1 cellular context compared by ENCODE assay signal in genomic region chr10:118002581-118002980, GRCh38.
TF ChIP-seq lines count a peak whose summit lies in the region.

No MANE protein-coding gene starts in this region.

TF ChIP-seq in K562, 482 proteins besides CTCF, POLR2A, EP300 and RAD21 (continues in another document):
- TF ChIP-seq, protein P1, sequence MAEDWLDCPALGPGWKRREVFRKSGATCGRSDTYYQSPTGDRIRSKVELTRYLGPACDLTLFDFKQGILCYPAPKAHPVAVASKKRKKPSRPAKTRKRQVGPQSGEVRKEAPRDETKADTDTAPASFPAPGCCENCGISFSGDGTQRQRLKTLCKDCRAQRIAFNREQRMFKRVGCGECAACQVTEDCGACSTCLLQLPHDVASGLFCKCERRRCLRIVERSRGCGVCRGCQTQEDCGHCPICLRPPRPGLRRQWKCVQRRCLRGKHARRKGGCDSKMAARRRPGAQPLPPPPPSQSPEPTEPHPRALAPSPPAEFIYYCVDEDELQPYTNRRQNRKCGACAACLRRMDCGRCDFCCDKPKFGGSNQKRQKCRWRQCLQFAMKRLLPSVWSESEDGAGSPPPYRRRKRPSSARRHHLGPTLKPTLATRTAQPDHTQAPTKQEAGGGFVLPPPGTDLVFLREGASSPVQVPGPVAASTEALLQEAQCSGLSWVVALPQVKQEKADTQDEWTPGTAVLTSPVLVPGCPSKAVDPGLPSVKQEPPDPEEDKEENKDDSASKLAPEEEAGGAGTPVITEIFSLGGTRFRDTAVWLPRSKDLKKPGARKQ (CRISPR knock-in tag; IDR thresholded peaks at IDR 0.05), result no peak
- TF ChIP-seq ZNF133 (CRISPR knock-in tag; IDR thresholded peaks at IDR 0.05), result no peak
- TF ChIP-seq ZNF3 (CRISPR knock-in tag; IDR thresholded peaks at IDR 0.05), result no peak
- no peak for TF ChIP-seq ZNF79 (CRISPR knock-in tag; IDR thresholded peaks at IDR 0.05; ENCODE audit: low read depth)
- TF ChIP-seq ZFX (CRISPR knock-in tag; IDR thresholded peaks at IDR 0.05), result no peak
- TF ChIP-seq IRF2 (CRISPR knock-in tag; IDR thresholded peaks at IDR 0.05), result no peak
- no peak for TF ChIP-seq TAF7 (tag; IDR thresholded peaks at IDR 0.05)
- TF ChIP-seq, protein P2, sequence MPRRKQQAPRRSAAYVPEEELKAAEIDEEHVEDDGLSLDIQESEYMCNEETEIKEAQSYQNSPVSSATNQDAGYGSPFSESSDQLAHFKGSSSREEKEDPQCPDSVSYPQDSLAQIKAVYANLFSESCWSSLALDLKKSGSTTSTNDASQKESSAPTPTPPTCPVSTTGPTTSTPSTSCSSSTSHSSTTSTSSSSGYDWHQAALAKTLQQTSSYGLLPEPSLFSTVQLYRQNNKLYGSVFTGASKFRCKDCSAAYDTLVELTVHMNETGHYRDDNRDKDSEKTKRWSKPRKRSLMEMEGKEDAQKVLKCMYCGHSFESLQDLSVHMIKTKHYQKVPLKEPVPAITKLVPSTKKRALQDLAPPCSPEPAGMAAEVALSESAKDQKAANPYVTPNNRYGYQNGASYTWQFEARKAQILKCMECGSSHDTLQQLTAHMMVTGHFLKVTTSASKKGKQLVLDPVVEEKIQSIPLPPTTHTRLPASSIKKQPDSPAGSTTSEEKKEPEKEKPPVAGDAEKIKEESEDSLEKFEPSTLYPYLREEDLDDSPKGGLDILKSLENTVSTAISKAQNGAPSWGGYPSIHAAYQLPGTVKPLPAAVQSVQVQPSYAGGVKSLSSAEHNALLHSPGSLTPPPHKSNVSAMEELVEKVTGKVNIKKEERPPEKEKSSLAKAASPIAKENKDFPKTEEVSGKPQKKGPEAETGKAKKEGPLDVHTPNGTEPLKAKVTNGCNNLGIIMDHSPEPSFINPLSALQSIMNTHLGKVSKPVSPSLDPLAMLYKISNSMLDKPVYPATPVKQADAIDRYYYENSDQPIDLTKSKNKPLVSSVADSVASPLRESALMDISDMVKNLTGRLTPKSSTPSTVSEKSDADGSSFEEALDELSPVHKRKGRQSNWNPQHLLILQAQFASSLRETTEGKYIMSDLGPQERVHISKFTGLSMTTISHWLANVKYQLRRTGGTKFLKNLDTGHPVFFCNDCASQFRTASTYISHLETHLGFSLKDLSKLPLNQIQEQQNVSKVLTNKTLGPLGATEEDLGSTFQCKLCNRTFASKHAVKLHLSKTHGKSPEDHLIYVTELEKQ (CRISPR knock-in tag; IDR thresholded peaks at IDR 0.05), result no peak
- no peak; the same call in 1 of the 2 replicates for TF ChIP-seq SMARCE1 (IDR thresholded peaks at IDR 0.05)
- no peak for TF ChIP-seq POU5F1 (IDR thresholded peaks at IDR 0.05; ENCODE audit: borderline replicate concordance, low read depth, low read length, partially characterized antibody)
- no peak for TF ChIP-seq HNRNPK (IDR thresholded peaks at IDR 0.05; ENCODE audit: low read depth, low read length, poor library complexity, severe bottlenecking)
- 0 out of 2 replicates have a peak, but pooled peaks have one; percentile 22 for TF ChIP-seq ZNF592 (IDR thresholded peaks at IDR 0.05)
- TF ChIP-seq BCL6 (CRISPR knock-in tag; IDR thresholded peaks at IDR 0.05), result no peak
- TF ChIP-seq GATA2 (CRISPR knock-in tag; IDR thresholded peaks at IDR 0.05), result no peak
- TF ChIP-seq STAT6 (CRISPR knock-in tag; IDR thresholded peaks at IDR 0.05), result no peak
- TF ChIP-seq HNRNPUL1 (IDR thresholded peaks at IDR 0.05; ENCODE audit: low read length), result no peak
- no peak for TF ChIP-seq ZBTB43 (CRISPR knock-in tag; IDR thresholded peaks at IDR 0.05)
- TF ChIP-seq CREM (IDR thresholded peaks at IDR 0.05; ENCODE audit: low read depth), result peak; percentile 51; the same call in 1 of the 2 replicates
- no peak for TF ChIP-seq NELFE (IDR thresholded peaks at IDR 0.05; ENCODE audit: insufficient read depth, insufficient read length)
- 0 out of 2 replicates have a peak, but pooled peaks have one; percentile 35 for TF ChIP-seq IRF9 (tag; IDR thresholded peaks at IDR 0.05)
- TF ChIP-seq SOX6 (IDR thresholded peaks at IDR 0.05), result peak; percentile 59
- TF ChIP-seq CREB1 (IDR thresholded peaks at IDR 0.05), result no peak
- TF ChIP-seq CREB1 (CRISPR knock-in tag; IDR thresholded peaks at IDR 0.05), result no peak
- TF ChIP-seq ATF4 (CRISPR knock-in tag; IDR thresholded peaks at IDR 0.05), result peak; percentile 87
- TF ChIP-seq LCOR (CRISPR knock-in tag; IDR thresholded peaks at IDR 0.05), result no peak
- TF ChIP-seq EP400 (IDR thresholded peaks at IDR 0.05), result peak; percentile 70
- TF ChIP-seq MGA (IDR thresholded peaks at IDR 0.05), result 0 out of 2 replicates have a peak, but pooled peaks have one; percentile 18
